8 cellular contexts compared by ENCODE assay signal in the genomic region with DNA sequence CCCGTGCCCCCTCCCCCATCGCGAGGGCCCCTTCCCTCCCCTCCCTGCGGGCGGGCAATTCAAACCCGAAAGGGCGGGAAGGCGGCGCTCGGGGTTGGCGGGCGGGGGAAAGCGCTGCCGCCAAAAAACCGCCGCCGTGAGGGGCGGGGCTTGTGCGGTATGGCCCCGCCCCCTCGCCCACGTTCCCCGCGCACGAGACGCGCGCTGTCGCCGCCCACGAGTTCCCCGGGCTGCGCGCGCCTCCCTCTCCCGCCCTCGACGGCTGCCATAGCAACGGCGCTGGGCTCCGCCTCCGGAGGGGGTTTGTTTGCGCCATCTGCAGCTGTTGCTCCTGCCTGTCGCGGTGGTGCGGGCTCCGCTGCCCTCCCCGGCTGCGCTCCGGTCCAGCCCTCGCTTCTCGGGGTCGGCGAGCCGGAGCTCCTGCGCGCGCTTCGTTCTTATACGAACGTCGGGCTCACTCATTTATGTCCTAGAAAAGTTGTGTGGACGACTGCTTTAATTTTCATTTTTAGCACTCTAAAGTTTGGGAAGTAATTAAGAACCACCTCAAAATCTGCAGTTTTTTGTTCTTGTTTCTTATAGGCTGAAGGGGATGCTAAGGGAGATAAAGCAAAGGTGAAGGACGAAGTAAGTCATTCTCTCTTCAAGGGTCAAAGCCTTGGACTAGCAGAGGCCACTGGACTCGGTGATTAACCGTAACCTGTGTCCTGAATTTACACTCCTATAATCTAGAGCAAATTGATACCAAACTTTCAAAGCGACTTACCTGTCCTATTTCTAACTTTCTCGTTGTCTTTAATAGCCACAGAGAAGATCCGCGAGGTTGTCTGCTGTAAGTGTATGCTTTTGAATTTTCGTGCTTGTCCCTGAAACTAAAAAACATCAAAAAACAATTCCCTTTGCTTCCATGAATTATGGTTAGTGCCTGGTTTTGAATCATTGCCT. TPM values are rescaled to one million over a fixed set of nuclear protein-coding genes. Genes with fewer than 3 reads are reported as not detected.
DNase-seq lines count a peak whose midpoint lies in the region; ATAC-seq and FAIRE-seq lines count a peak whose summit lies in the region.

No MANE protein-coding gene starts in this region.

- peak overlapping the region; percentile 86 to 100 (median 89) for H3K4me3 Mint-ChIP-seq in CD8-positive, alpha-beta memory T cell
- H3K4me3 Mint-ChIP-seq in activated CD8-positive, alpha-beta memory T cell treated with anti-CD3 and anti-CD28 coated beads, Interleukin-2, amount 10 ng/mL, durations not matched to agents 7 days and 5 days = peak overlapping the region; percentile 86
- peak overlapping the region; percentile 85 for H3K4me3 Mint-ChIP-seq in memory B cell

- H3K4me3 ChIP-seq in CD8-positive, alpha-beta memory T cell (ENCODE audit: low read length) = peak overlapping the region; percentile 58
- peak overlapping the region; percentile 93 for H3K4me3 ChIP-seq in effector memory CD4-positive, alpha-beta T cell (ENCODE audit: insufficient read depth, low read depth, low read length, poor library complexity, severe bottlenecking)

- H3K27me3 Mint-ChIP-seq in CD8-positive, alpha-beta memory T cell = no peaks in the 10 kb centered on the region
- H3K27me3 Mint-ChIP-seq in activated CD8-positive, alpha-beta memory T cell treated with anti-CD3 and anti-CD28 coated beads, Interleukin-2, amount 10 ng/mL, durations not matched to agents 7 days and 5 days = no peaks in the 10 kb centered on the region
- no peaks in the 10 kb centered on the region for H3K27me3 Mint-ChIP-seq in memory B cell

- H3K27me3 ChIP-seq in CD8-positive, alpha-beta memory T cell (ENCODE audit: insufficient read depth, low read length, poor library complexity, severe bottlenecking) = no peaks in the 10 kb centered on the region
- H3K27me3 ChIP-seq in effector memory CD4-positive, alpha-beta T cell (replicated peaks; ENCODE audit: control insufficient read depth, insufficient read depth, low read length, poor library complexity, severe bottlenecking) = no peaks in the 10 kb centered on the region

- DNase-seq in CD8-positive, alpha-beta memory T cell = peak; percentile 96 to 97 (median 96)
- DNase-seq in HTR-8/SVneo (ENCODE audit: insufficient read length, low spot score) (peak; percentile 80), NOMO-1 treated with DMSO at 0.1 percent for 48 hours (lab: John Stamatoyannopoulos, UW; ENCODE audit: unreplicated experiment) (peak; percentile 89), memory B cell (ENCODE audit: low spot score in 2 of 2) (peak; percentile 93 to 96)
- DNase-seq in activated CD8-positive, alpha-beta memory T cell treated with anti-CD3 and anti-CD28 coated beads, Interleukin-2, amount 10 ng/mL, durations not matched to agents 7 days and 5 days = peak; percentile 97
- peak; percentile 94 to 95 (median 95) for DNase-seq in effector memory CD4-positive, alpha-beta T cell
- DNase-seq in stimulated activated CD4-positive, alpha-beta T cell treated with anti-CD3 and anti-CD28 coated beads, TNF-alpha, amount 100 ng/mL, for 4 hours (ENCODE audit: low read depth in 3 of 3) = peak; percentile 87 to 94 (median 93)

- peaks cover 0 to 59% (median 2%) of the 10 kb centered on the region in 3 donors for H3K36me3 Mint-ChIP-seq in CD8-positive, alpha-beta memory T cell
- peaks cover 42% of the 10 kb centered on the region for H3K36me3 Mint-ChIP-seq in activated CD8-positive, alpha-beta memory T cell treated with anti-CD3 and anti-CD28 coated beads, Interleukin-2, amount 10 ng/mL, durations not matched to agents 7 days and 5 days
- peaks cover 12% of the 10 kb centered on the region for H3K36me3 Mint-ChIP-seq in memory B cell

- ATAC-seq in GM21367 (IDR thresholded peaks at IDR 0.05; ENCODE audit: unreplicated experiment) (peak; percentile 66), memory B cell (ENCODE audit: low read depth) (peak; percentile 78)
- ATAC-seq in activated CD8-positive, alpha-beta memory T cell treated with anti-CD3 and anti-CD28 coated beads, Interleukin-2, amount 10 ng/mL, durations not matched to agents 7 days and 5 days = peak; percentile 74

- H3K4me1 ChIP-seq in CD8-positive, alpha-beta memory T cell (ENCODE audit: insufficient read depth, low read length) = peaks cover 34% of the 10 kb centered on the region
- H3K4me1 ChIP-seq in effector memory CD4-positive, alpha-beta T cell (ENCODE audit: control insufficient read depth, insufficient read depth, low read length, poor library complexity, severe bottlenecking) = peaks cover 18% of the 10 kb centered on the region

- peaks cover 50 to 61% (median 52%) of the 10 kb centered on the region in 3 donors for H3K4me1 Mint-ChIP-seq in CD8-positive, alpha-beta memory T cell
- H3K4me1 Mint-ChIP-seq in activated CD8-positive, alpha-beta memory T cell treated with anti-CD3 and anti-CD28 coated beads, Interleukin-2, amount 10 ng/mL, durations not matched to agents 7 days and 5 days = peaks cover 45% of the 10 kb centered on the region
- H3K4me1 Mint-ChIP-seq in memory B cell = peaks cover 22% of the 10 kb centered on the region

- peaks cover 29% of the 10 kb centered on the region for H3K36me3 ChIP-seq in CD8-positive, alpha-beta memory T cell (ENCODE audit: insufficient read depth, low read length)
- peaks cover 33% of the 10 kb centered on the region for H3K36me3 ChIP-seq in effector memory CD4-positive, alpha-beta T cell (ENCODE audit: control insufficient read depth, insufficient read depth, low read length)

- no peaks in the 10 kb centered on the region for H3K9me3 ChIP-seq in CD8-positive, alpha-beta memory T cell (ENCODE audit: low read length)
- no peaks in the 10 kb centered on the region for H3K9me3 ChIP-seq in effector memory CD4-positive, alpha-beta T cell (ENCODE audit: control insufficient read depth, low read length)

- peak overlapping the region; percentile 87 to 99 (median 90) for H3K27ac Mint-ChIP-seq in CD8-positive, alpha-beta memory T cell
- H3K27ac Mint-ChIP-seq in activated CD8-positive, alpha-beta memory T cell treated with anti-CD3 and anti-CD28 coated beads, Interleukin-2, amount 10 ng/mL, durations not matched to agents 7 days and 5 days = peak overlapping the region; percentile 61
- H3K27ac Mint-ChIP-seq in memory B cell = peak overlapping the region; percentile 95

- CTCF ChIA-PET in CD8-positive, alpha-beta memory T cell (lab: Charles Lee) = interaction anchor here (2.5 to 3.0 kb wide), 2 partner anchors 27 to 56 kb away, joined by 8 to 15 read pairs; no protein-coding TSS in a partner anchor
- CTCF ChIA-PET in activated CD8-positive, alpha-beta memory T cell treated with anti-CD3 and anti-CD28 coated beads, Interleukin-2, amount 10 ng/mL, durations not matched to agents 7 days and 5 days (lab: Charles Lee) = interaction anchor here (1.6 to 4.4 kb wide), 4 partner anchors 29 to 198 kb away, joined by 3 to 35 read pairs (median 4); no protein-coding TSS in a partner anchor

- POLR2A ChIA-PET in CD8-positive, alpha-beta memory T cell (lab: Charles Lee) = interaction anchor here (0.6 to 2.9 kb wide), 3 partner anchors 28 to 323 kb away, joined by 8 to 31 read pairs (median 17); a partner anchor contains a TSS

- H3K9me3 Mint-ChIP-seq in CD8-positive, alpha-beta memory T cell = no peaks in the 10 kb centered on the region
- H3K9me3 Mint-ChIP-seq in activated CD8-positive, alpha-beta memory T cell treated with anti-CD3 and anti-CD28 coated beads, Interleukin-2, amount 10 ng/mL, durations not matched to agents 7 days and 5 days (ENCODE audit: low read depth) = no peaks in the 10 kb centered on the region
- H3K9me3 Mint-ChIP-seq in memory B cell = no peaks in the 10 kb centered on the region

- peak; percentile 92 for FAIRE-seq in HTR-8/SVneo (lab: Jason Lieb, UNC)

- peak overlapping the region; percentile 92 for H3K27ac ChIP-seq in CD8-positive, alpha-beta memory T cell (ENCODE audit: low read depth, low read length)
- peak overlapping the region; percentile 97 for H3K27ac ChIP-seq in effector memory CD4-positive, alpha-beta T cell (ENCODE audit: insufficient read depth, low read length, poor library complexity, severe bottlenecking)

RNA-seq across cellular contexts. Expression of a gene that starts 0.9 kb away (rescaled TPM):
- 100 to 1,000 TPM; 877 to 878 TPM for total RNA-seq in CD8-positive, alpha-beta memory T cell
- polyA plus RNA-seq in CD8-positive, alpha-beta memory T cell = 599 TPM
- 100 to 1,000 TPM; 743 to 915 TPM for total RNA-seq in activated CD8-positive, alpha-beta memory T cell treated with anti-CD3 and anti-CD28 coated beads, Interleukin-2, amount 10 ng/mL, durations not matched to agents 7 days and 5 days

RNA-seq across cellular contexts. Expression of a gene that starts 41.1 kb away (rescaled TPM):
- 10 to 100 TPM; 47.9 to 52.2 TPM for total RNA-seq in CD8-positive, alpha-beta memory T cell
- polyA plus RNA-seq in CD8-positive, alpha-beta memory T cell = 21.6 TPM
- 10 to 100 TPM; 49.2 to 54.0 TPM for total RNA-seq in activated CD8-positive, alpha-beta memory T cell treated with anti-CD3 and anti-CD28 coated beads, Interleukin-2, amount 10 ng/mL, durations not matched to agents 7 days and 5 days

RNA-seq across cellular contexts. Expression of a gene that starts 56.4 kb away (rescaled TPM):
- 100 to 1,000 TPM; 187 to 189 TPM for total RNA-seq in CD8-positive, alpha-beta memory T cell
- polyA plus RNA-seq in CD8-positive, alpha-beta memory T cell = 193 TPM
- 100 to 1,000 TPM; 158 to 181 TPM for total RNA-seq in activated CD8-positive, alpha-beta memory T cell treated with anti-CD3 and anti-CD28 coated beads, Interleukin-2, amount 10 ng/mL, durations not matched to agents 7 days and 5 days

Comparison
In these comparisons a context has a peak if more than half of its experiments do, and no peak if none do; other contexts are left out.
1. Peak in every context shown above with its lines: DNase-seq, ATAC-seq, H3K4me3 ChIP-seq and H3K27ac ChIP-seq.